In the genomic region with DNA sequence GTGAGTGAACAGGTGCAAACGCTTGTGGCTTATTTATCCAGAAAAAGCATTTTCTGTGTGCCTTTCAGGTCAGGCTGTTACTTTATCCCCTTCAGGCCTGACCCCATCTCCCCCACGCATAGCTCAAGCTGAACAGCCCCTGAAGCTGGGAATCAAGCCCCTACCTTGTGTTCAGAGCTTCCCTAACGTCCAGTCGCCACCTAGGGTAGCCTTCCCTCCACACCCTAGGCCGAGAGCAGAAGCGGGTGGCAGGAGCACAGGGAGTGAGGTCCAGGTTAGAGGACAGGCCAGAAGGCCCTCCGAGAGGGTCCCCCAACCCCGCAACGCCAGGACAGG, we compare ENCODE assay signal across 6 cellular contexts. TPM values are rescaled to one million over a fixed set of nuclear protein-coding genes. Genes with fewer than 3 reads are reported as not detected.
DNase-seq lines count a peak whose midpoint lies in the region; ATAC-seq and TF ChIP-seq lines count a peak whose summit lies in the region.

No MANE protein-coding gene starts in this region.

- no peaks in the 10 kb centered on the region for H3K27me3 Mint-ChIP-seq in endodermal cell (ENCODE audit: insufficient read depth)

- ATAC-seq in gastrocnemius medialis (peak; percentile 9 to 48), HG02571 (IDR thresholded peaks at IDR 0.05; ENCODE audit: unreplicated experiment) (no peak), GM19452 (IDR thresholded peaks at IDR 0.05; ENCODE audit: unreplicated experiment) (no peak)

- H3K36me3 Mint-ChIP-seq in endodermal cell (ENCODE audit: low read depth), result peaks cover 14% of the 10 kb centered on the region

- no peaks in the 10 kb centered on the region for H3K9me3 Mint-ChIP-seq in endodermal cell

- H3K4me3 ChIP-seq in LNCaP clone FGC (ENCODE audit: low read depth, low read length) (peak overlapping the region; percentile 52; the same call in 1 of the 2 replicates), endodermal cell (ENCODE audit: low read length) (peak overlapping the region; percentile 74), gastrocnemius medialis (peak overlapping the region; percentile 49 to 81 (median 62))

- TF ChIP-seq CTCF in LNCaP clone FGC (IDR thresholded peaks at IDR 0.05; ENCODE audit: control insufficient read depth, extremely low read depth, insufficient read depth) (no peak), endodermal cell (conservative IDR thresholded peaks at IDR 0.05) (no peak), gastrocnemius medialis (IDR thresholded peaks at IDR 0.05 in 4 of 5, conservative IDR thresholded peaks at IDR 0.05 in 1 of 5) (no peak)

- H3K9me3 ChIP-seq in endodermal cell (ENCODE audit: control insufficient read depth, low read length), result no peaks in the 10 kb centered on the region
- H3K9me3 ChIP-seq in gastrocnemius medialis, result no peaks in the 10 kb centered on the region

- intact Hi-C loops in gastrocnemius medialis (cut with DNase I; ENCODE audit: low total_unique reads), result loop anchor here (1.0 kb wide), 1 partner anchor 45 kb away; no protein-coding TSS in a partner anchor

- H3K36me3 ChIP-seq in endodermal cell (ENCODE audit: control insufficient read depth, insufficient read depth, low read length), result peaks cover 25% of the 10 kb centered on the region
- H3K36me3 ChIP-seq in gastrocnemius medialis, result peaks cover 0 to 15% of the 10 kb centered on the region in 2 donors

- peak overlapping the region; percentile 74 for H3K4me3 Mint-ChIP-seq in endodermal cell

- H3K27ac Mint-ChIP-seq in endodermal cell, result no peak overlapping the region

- TF ChIP-seq POLR2A in gastrocnemius medialis (IDR thresholded peaks at IDR 0.05), result no peak

- H3K4me1 ChIP-seq in endodermal cell (ENCODE audit: control insufficient read depth, insufficient read depth, low read length), result peaks cover 18% of the 10 kb centered on the region
- peaks cover 7 to 16% of the 10 kb centered on the region in 2 donors for H3K4me1 ChIP-seq in gastrocnemius medialis

- DNase-seq in LNCaP clone FGC (ENCODE audit: low read depth) (no peak), endodermal cell (no peak), gastrocnemius medialis (no peak), NOMO-1 treated with dmso at 0.1 percent for 144 hours (lab: John Stamatoyannopoulos, UW; ENCODE audit: unreplicated experiment) (no peak)

- H3K27me3 ChIP-seq in endodermal cell (ENCODE audit: control insufficient read depth, insufficient read depth, low read length, poor library complexity, severe bottlenecking) (no peaks in the 10 kb centered on the region), gastrocnemius medialis (no peaks in the 10 kb centered on the region)

- H3K9ac ChIP-seq in endodermal cell (ENCODE audit: extremely low read depth, low read length, poor library complexity, severe bottlenecking), result no peak overlapping the region

- H3K27ac ChIP-seq in endodermal cell (ENCODE audit: low read depth, low read length) (no peak overlapping the region), gastrocnemius medialis (no peak overlapping the region)

- peaks cover 33% of the 10 kb centered on the region for H3K4me1 Mint-ChIP-seq in endodermal cell

- WGBS in endodermal cell (ENCODE audit: insufficient coverage in 1 of 2, insufficient read length in 1 of 2), 2 experiments, result 13 to 44% methylated on average over 3 to 9 of the region's 9 CpGs

- in situ Hi-C loops in gastrocnemius medialis (cut with MboI; ENCODE audit: low sequenced_read_pairs in 4 of 4), result no loop called here

RNA-seq across cellular contexts. Expression of gene SEMA4G, which starts 0.5 kb away (rescaled TPM):
- 10 to 100 TPM; 20.1 to 36.6 TPM for total RNA-seq in endodermal cell
- 17.0 TPM for polyA plus RNA-seq in endodermal cell (2013, experiment 1 of 2)
- polyA plus RNA-seq in endodermal cell (2013, experiment 2 of 2), result 13.1 TPM
- 1 to 10 TPM in 1 of 4 donors, under 1 TPM in 3; 0.46 to 1.1 (median 0.52) TPM for total RNA-seq in gastrocnemius medialis

RNA-seq across cellular contexts. Expression of gene MRPL43, which starts 18.5 kb away (rescaled TPM):
- total RNA-seq in endodermal cell (10 to 100 TPM; 68.9 to 72.8 TPM), gastrocnemius medialis (100 to 1,000 TPM in 1 of 4 donors, 10 to 100 TPM in 3; 83.3 to 129 (median 92.5) TPM)
- polyA plus RNA-seq in endodermal cell (2013, experiment 1 of 2), result 85.0 TPM
- 76.2 TPM for polyA plus RNA-seq in endodermal cell (2013, experiment 2 of 2)

RNA-seq across cellular contexts. Expression of gene TWNK, which starts 18.5 kb away (rescaled TPM):
- total RNA-seq in endodermal cell (10 to 100 TPM; 11.2 to 15.1 TPM), gastrocnemius medialis (10 to 100 TPM in 2 of 4 donors, 1 to 10 TPM in 2; 8.2 to 19.8 (median 10.0) TPM)
- 13.7 TPM for polyA plus RNA-seq in endodermal cell (2013, experiment 1 of 2)
- polyA plus RNA-seq in endodermal cell (2013, experiment 2 of 2), result 11.1 TPM

RNA-seq across cellular contexts. Expression of gene LZTS2, which starts 30.8 kb away (rescaled TPM):
- total RNA-seq in endodermal cell (10 to 100 TPM; 76.8 to 85.9 TPM), gastrocnemius medialis (10 to 100 TPM; 22.5 to 44.7 (median 26.7) TPM)
- polyA plus RNA-seq in endodermal cell (2013, experiment 1 of 2), result 81.0 TPM
- 75.3 TPM for polyA plus RNA-seq in endodermal cell (2013, experiment 2 of 2)

RNA-seq across cellular contexts. Expression of gene SLF2, which starts 56.0 kb away (rescaled TPM):
- total RNA-seq in endodermal cell, result 10 to 100 TPM; 31.5 to 38.9 TPM
- 16.6 TPM for polyA plus RNA-seq in endodermal cell (2013, experiment 1 of 2)
- 18.9 TPM for polyA plus RNA-seq in endodermal cell (2013, experiment 2 of 2)
- 10 to 100 TPM in 3 of 4 donors, 1 to 10 TPM in 1; 9.2 to 23.0 (median 20.1) TPM for total RNA-seq in gastrocnemius medialis

Comparison
In these comparisons a context has a peak if more than half of its experiments do, and no peak if none do; other contexts are left out.
1. ATAC-seq: peak in gastrocnemius medialis (2 of 2); none in HG02571 (single experiment) and GM19452 (single experiment).
2. RNA of gene SEMA4G, which starts 0.5 kb away (total RNA-seq): 20.1 to 36.6 TPM in endodermal cell; 0.46 to 1.1 TPM in gastrocnemius medialis; every median in the first group is over 4 times any median in the second.
3. Peak in every context shown above with its lines, with median percentiles within 50 percentile points of each other: H3K4me3 ChIP-seq.